Comparison of ENCODE assay signal across 15 cellular contexts in the genomic region with DNA sequence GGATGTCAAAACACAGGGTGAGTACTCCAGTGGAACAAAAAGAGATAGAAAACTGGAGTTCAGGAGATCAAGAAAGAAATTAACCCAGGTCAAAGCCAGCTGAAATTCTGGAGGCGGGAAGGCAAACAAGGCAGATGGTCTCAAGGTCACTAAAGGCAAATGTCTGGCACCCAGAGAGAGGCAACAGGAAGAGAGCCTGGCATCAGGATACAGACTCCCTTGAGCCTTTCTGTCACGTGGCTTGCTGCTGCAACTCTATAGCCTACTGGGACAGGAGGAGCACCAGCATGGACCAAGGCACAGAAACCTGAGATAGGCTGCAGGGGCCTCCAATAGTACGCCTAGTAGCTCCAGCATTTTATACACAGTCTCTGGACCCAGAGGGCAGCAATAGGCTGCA.
DNase-seq lines count a peak whose midpoint lies in the region; ATAC-seq and TF ChIP-seq lines count a peak whose summit lies in the region.
"Had no signal": no experiment of that assay in that cellular context is flagged by ENCODE, and none has a peak within 500 bp of the region (broad histone marks: within the 10 kb centered on the region; RNA-seq: fewer than 3 reads in every experiment).

No MANE protein-coding gene starts in this region.

- no peaks in the 10 kb centered on the region for H3K27me3 Mint-ChIP-seq in GM23338 (ENCODE audit: insufficient read depth, low read depth, poor library complexity)
- no peaks in the 10 kb centered on the region for H3K27me3 Mint-ChIP-seq in H9 (ENCODE audit: low read depth)

- no peak overlapping the region for H2BK20ac ChIP-seq in H9 (ENCODE audit: low read depth, low read length, poor library complexity, severe bottlenecking)

- H3K4me3 ChIP-seq in GM23338 (no peak overlapping the region), hepatocyte (no peak overlapping the region)

- H3K4me1 ChIP-seq in GM23338 (ENCODE audit: insufficient read depth): no peaks in the 10 kb centered on the region
- no peaks in the 10 kb centered on the region for H3K4me1 ChIP-seq in hepatocyte (ENCODE audit: insufficient read depth)
- no peaks in the 10 kb centered on the region for H3K4me1 ChIP-seq in H9 (ENCODE audit: insufficient read depth, low read length)

- WGBS in hepatocyte (ENCODE audit: low lambda C conversion rate, missing lambda C conversion rate): 57% methylated on average over 3 of the region's 3 CpGs
- no CpG with 5 or more reads among the region's 3 CpGs for WGBS in H9 (ENCODE audit: extremely low coverage, insufficient read length, low lambda C conversion rate)

- H3K9ac ChIP-seq in H9 (ENCODE audit: extremely low read depth, insufficient read length, low read length): no peak overlapping the region

- no peaks in the 10 kb centered on the region for H3F3A ChIP-seq in GM23338 (replicated peaks; ENCODE audit: low read depth)

- DNase-seq in DMS 273 (lab: John Stamatoyannopoulos, UW; ENCODE audit: unreplicated experiment): peak; percentile 73
- DNase-seq in GM23338 (ENCODE audit: low spot score): no peak
- DNase-seq in NCI-H524 treated with DMSO at 0.1 percent for 48 hours (lab: John Stamatoyannopoulos, UW): peak; percentile 71
- DNase-seq in left lobe of liver (ENCODE audit: low spot score): no peak
- no peak for DNase-seq in NCI-H1092 (lab: John Stamatoyannopoulos, UW)
- no peak for DNase-seq in hepatocyte (ENCODE audit: low spot score)
- no peak for DNase-seq in H9
- DNase-seq: C1 segment of cervical spinal cord, DMS79 treated with DMSO at 0.1 percent for 48 hours, GOT3, NCI-H2081, NCI-H510A had no signal

- no peak overlapping the region for H2BK120ac ChIP-seq in H9 (ENCODE audit: low read depth, low read length, poor library complexity, severe bottlenecking)

- H3K79me1 ChIP-seq in H9 (ENCODE audit: insufficient read depth, low read depth, low read length, poor library complexity, severe bottlenecking): no peaks in the 10 kb centered on the region

- H2BK12ac ChIP-seq in H9 (ENCODE audit: insufficient read length, low read depth, low read length): no peak overlapping the region

- H3K27ac Mint-ChIP-seq in GM23338 (no peak overlapping the region), H9 (no peak overlapping the region)
- H3K27ac Mint-ChIP-seq: T-helper 1 cell treated with Interleukin-12 subunit alpha and Interleukin-12 subunit beta and Interleukin-4 antibody, amounts not matched to agents 30 μg/mL and 1 μg/mL, for 36 hours had no signal

- peak overlapping the region; percentile 3; the same call in 1 of the 2 replicates for H2AFZ ChIP-seq in GM23338
- H2AFZ ChIP-seq in hepatocyte: no peak overlapping the region
- H2AFZ ChIP-seq in H9 (ENCODE audit: low read length): no peak overlapping the region

- H3K9me2 ChIP-seq in GM23338 (ENCODE audit: insufficient read depth): no peaks in the 10 kb centered on the region; the same call in 1 of the 2 replicates
- H3K9me2 ChIP-seq in hepatocyte (replicated peaks; ENCODE audit: insufficient read depth): no peaks in the 10 kb centered on the region

- H3K4me2 ChIP-seq in GM23338 (no peak overlapping the region), hepatocyte (no peak overlapping the region), H9 (ENCODE audit: insufficient read depth, insufficient read length, low read length) (no peak overlapping the region)

- no peak for ATAC-seq in GM23338
- ATAC-seq in left lobe of liver: peak; percentile 71
- ATAC-seq in GM19467 (IDR thresholded peaks at IDR 0.05; ENCODE audit: unreplicated experiment): no peak
- ATAC-seq: Right ventricle myocardium inferior had no signal

- H3K27ac ChIP-seq in GM23338 (ENCODE audit: low read depth) (no peak overlapping the region), hepatocyte (no peak overlapping the region), H9 (ENCODE audit: insufficient read length, low read depth, low read length) (no peak overlapping the region)

- H3K4me1 Mint-ChIP-seq in GM23338 (no peaks in the 10 kb centered on the region; the same call in 2 of the 3 replicates), H9 (no peaks in the 10 kb centered on the region)

- H2BK15ac ChIP-seq in H9 (ENCODE audit: low read depth, low read length): no peak overlapping the region

- H3K36me3 ChIP-seq in GM23338 (ENCODE audit: insufficient read depth): no peaks in the 10 kb centered on the region
- no peaks in the 10 kb centered on the region for H3K36me3 ChIP-seq in hepatocyte (replicated peaks; ENCODE audit: insufficient read depth, low read depth)

- no peaks in the 10 kb centered on the region for H3K79me2 ChIP-seq in GM23338 (replicated peaks; ENCODE audit: insufficient read depth)
- no peaks in the 10 kb centered on the region for H3K79me2 ChIP-seq in hepatocyte
- no peaks in the 10 kb centered on the region for H3K79me2 ChIP-seq in H9 (ENCODE audit: insufficient read depth, low read length)

- no peaks in the 10 kb centered on the region for H4K20me1 ChIP-seq in GM23338 (replicated peaks; ENCODE audit: insufficient read depth)
- H4K20me1 ChIP-seq in hepatocyte (ENCODE audit: insufficient read depth, poor library complexity, severe bottlenecking): no peaks in the 10 kb centered on the region
- H4K20me1 ChIP-seq in H9 (ENCODE audit: control insufficient read depth, insufficient read depth, insufficient read length): no peaks in the 10 kb centered on the region

- no peak overlapping the region for H2AK5ac ChIP-seq in H9 (ENCODE audit: insufficient read length, low read length)

- no peak overlapping the region for H3K14ac ChIP-seq in H9 (ENCODE audit: insufficient read depth, low read length)

- H3K4ac ChIP-seq in H9 (ENCODE audit: low read depth, low read length): no peak overlapping the region

- no peak overlapping the region for H2BK5ac ChIP-seq in H9 (ENCODE audit: insufficient read length, low read length)

- no peaks in the 10 kb centered on the region for H3K9me3 ChIP-seq in hepatocyte (ENCODE audit: low read depth)
- no peaks in the 10 kb centered on the region for H3K9me3 ChIP-seq in H9 (ENCODE audit: control insufficient read depth, low read depth, low read length)

- H3K4me3 Mint-ChIP-seq in GM23338: no peak overlapping the region
- H3K4me3 Mint-ChIP-seq in H9: no peak overlapping the region
- H3K4me3 Mint-ChIP-seq: T-helper 1 cell treated with Interleukin-12 subunit alpha and Interleukin-12 subunit beta and Interleukin-4 antibody, amounts not matched to agents 30 μg/mL and 1 μg/mL, for 36 hours had no signal

- no peak overlapping the region for H4K8ac ChIP-seq in H9 (replicated peaks; ENCODE audit: insufficient read length, low read depth, low read length)

- H3K27me3 ChIP-seq in GM23338 (ENCODE audit: insufficient read depth) (no peaks in the 10 kb centered on the region), hepatocyte (no peaks in the 10 kb centered on the region), H9 (ENCODE audit: insufficient read depth, low read length) (no peaks in the 10 kb centered on the region)

- no peak overlapping the region for H4K5ac ChIP-seq in H9 (ENCODE audit: insufficient read length, low read depth, low read length)

- H3K23ac ChIP-seq in H9 (ENCODE audit: insufficient read length, low read depth, low read length): no peak overlapping the region

- no peaks in the 10 kb centered on the region for H3K9me3 Mint-ChIP-seq in GM23338
- no peaks in the 10 kb centered on the region for H3K9me3 Mint-ChIP-seq in H9
- H3K9me3 Mint-ChIP-seq: T-helper 1 cell treated with Interleukin-12 subunit alpha and Interleukin-12 subunit beta and Interleukin-4 antibody, amounts not matched to agents 30 μg/mL and 1 μg/mL, for 36 hours had no signal

- H3K23me2 ChIP-seq in H9 (ENCODE audit: insufficient read length, low read depth, low read length, poor library complexity, severe bottlenecking): no peaks in the 10 kb centered on the region

- no peak overlapping the region for H3T11ph ChIP-seq in H9 (ENCODE audit: low read length)

- no peaks in the 10 kb centered on the region for H3K36me3 Mint-ChIP-seq in GM23338 (ENCODE audit: low read depth)
- H3K36me3 Mint-ChIP-seq in H9 (ENCODE audit: insufficient read depth in 1 of 3, low read depth in 3 of 3): no peaks in the 10 kb centered on the region

- no peak overlapping the region for H4K91ac ChIP-seq in H9 (ENCODE audit: insufficient read length, low read depth, low read length)

- H3K56ac ChIP-seq in H9 (ENCODE audit: insufficient read length, low read depth, low read length): no peak overlapping the region

- no peak overlapping the region for H3K18ac ChIP-seq in H9 (ENCODE audit: insufficient read length, low read depth, low read length)

- TF ChIP-seq CTCF in GM23338 (conservative IDR thresholded peaks at IDR 0.05; ENCODE audit: low read depth in 2 of 2) (no peak), hepatocyte (IDR thresholded peaks at IDR 0.05; ENCODE audit: poor library complexity) (no peak), H9 (conservative IDR thresholded peaks at IDR 0.05) (no peak)

TF ChIP-seq in GM23338, 12 proteins besides CTCF, POLR2A, EP300 and RAD21:
- TF ChIP-seq ZNF331 (CRISPR knock-in tag; IDR thresholded peaks at IDR 0.05; ENCODE audit: low read depth): no peak
- TF ChIP-seq STAT1 (IDR thresholded peaks at IDR 0.05; ENCODE audit: unreplicated experiment): no peak
- TF ChIP-seq, protein P1, sequence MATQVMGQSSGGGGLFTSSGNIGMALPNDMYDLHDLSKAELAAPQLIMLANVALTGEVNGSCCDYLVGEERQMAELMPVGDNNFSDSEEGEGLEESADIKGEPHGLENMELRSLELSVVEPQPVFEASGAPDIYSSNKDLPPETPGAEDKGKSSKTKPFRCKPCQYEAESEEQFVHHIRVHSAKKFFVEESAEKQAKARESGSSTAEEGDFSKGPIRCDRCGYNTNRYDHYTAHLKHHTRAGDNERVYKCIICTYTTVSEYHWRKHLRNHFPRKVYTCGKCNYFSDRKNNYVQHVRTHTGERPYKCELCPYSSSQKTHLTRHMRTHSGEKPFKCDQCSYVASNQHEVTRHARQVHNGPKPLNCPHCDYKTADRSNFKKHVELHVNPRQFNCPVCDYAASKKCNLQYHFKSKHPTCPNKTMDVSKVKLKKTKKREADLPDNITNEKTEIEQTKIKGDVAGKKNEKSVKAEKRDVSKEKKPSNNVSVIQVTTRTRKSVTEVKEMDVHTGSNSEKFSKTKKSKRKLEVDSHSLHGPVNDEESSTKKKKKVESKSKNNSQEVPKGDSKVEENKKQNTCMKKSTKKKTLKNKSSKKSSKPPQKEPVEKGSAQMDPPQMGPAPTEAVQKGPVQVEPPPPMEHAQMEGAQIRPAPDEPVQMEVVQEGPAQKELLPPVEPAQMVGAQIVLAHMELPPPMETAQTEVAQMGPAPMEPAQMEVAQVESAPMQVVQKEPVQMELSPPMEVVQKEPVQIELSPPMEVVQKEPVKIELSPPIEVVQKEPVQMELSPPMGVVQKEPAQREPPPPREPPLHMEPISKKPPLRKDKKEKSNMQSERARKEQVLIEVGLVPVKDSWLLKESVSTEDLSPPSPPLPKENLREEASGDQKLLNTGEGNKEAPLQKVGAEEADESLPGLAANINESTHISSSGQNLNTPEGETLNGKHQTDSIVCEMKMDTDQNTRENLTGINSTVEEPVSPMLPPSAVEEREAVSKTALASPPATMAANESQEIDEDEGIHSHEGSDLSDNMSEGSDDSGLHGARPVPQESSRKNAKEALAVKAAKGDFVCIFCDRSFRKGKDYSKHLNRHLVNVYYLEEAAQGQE (IDR thresholded peaks at IDR 0.05; ENCODE audit: unreplicated experiment): no peak

Comparison
In these comparisons a context has a peak if more than half of its experiments do, and no peak if none do; other contexts are left out.
1. DNase-seq: peak in DMS 273 (single experiment) and NCI-H524 treated with DMSO at 0.1 percent for 48 hours (single experiment); none in GM23338 (single experiment), left lobe of liver (single experiment), NCI-H1092 (single experiment), hepatocyte (single experiment) and H9 (single experiment).